ENCODE assay signal across 12 cellular contexts in genomic region chr12:109592905-109593272, GRCh38.
"Had no signal": no experiment of that assay in that cellular context is flagged by ENCODE, and none has a peak within 500 bp of the region (broad histone marks: within the 10 kb centered on the region; RNA-seq: fewer than 3 reads in every experiment).

No MANE protein-coding gene starts in this region.

- DNase-seq: activated CD4-positive, alpha-beta T cell treated with anti-CD3 and anti-CD28 coated beads, Interleukin-2, amount 50 U/mL, for 1 hour; activated naive CD4-positive, alpha-beta T cell treated with anti-CD3 and anti-CD28 coated beads, Interleukin-2, amount 50 U/mL, for 16 hours; amniotic stem cell; body of pancreas; dermis blood vessel endothelial cell; naive thymus-derived CD8-positive, alpha-beta T cell; stimulated activated CD4-positive, alpha-beta T cell treated with anti-CD3 and anti-CD28 coated beads, Interleukin-12 subunit alpha, Interleukin-12 subunit beta, amount 100 ng/mL, for 4 hours; stimulated activated naive CD4-positive, alpha-beta T cell; T-helper 2 cell; trophoblast cell had no signal

- H3K4me3 ChIP-seq: body of pancreas had no signal

- H3K9me3 ChIP-seq: body of pancreas had no signal

- ATAC-seq: body of pancreas; naive thymus-derived CD8-positive, alpha-beta T cell; sciatic nerve had no signal

- H3K9me3 Mint-ChIP-seq: naive thymus-derived CD8-positive, alpha-beta T cell had no signal

- H3K27me3 ChIP-seq: body of pancreas had no signal

- H3K27me3 Mint-ChIP-seq: naive thymus-derived CD8-positive, alpha-beta T cell; progenitor cell of endocrine pancreas had no signal

- H3K27ac Mint-ChIP-seq: naive thymus-derived CD8-positive, alpha-beta T cell; progenitor cell of endocrine pancreas had no signal

- H3K27ac ChIP-seq: body of pancreas had no signal

- H3K4me3 Mint-ChIP-seq: naive thymus-derived CD8-positive, alpha-beta T cell had no signal
